14 cellular contexts compared by ENCODE assay signal in genomic region chr16:74025-74424, GRCh38. TPM values are rescaled to one million over a fixed set of nuclear protein-coding genes. Genes with fewer than 3 reads are reported as not detected.
DNase-seq lines count a peak whose midpoint lies in the region; ATAC-seq, FAIRE-seq and TF ChIP-seq lines count a peak whose summit lies in the region.
"Had no signal": no experiment of that assay in that cellular context is flagged by ENCODE, and none has a peak within 500 bp of the region (broad histone marks: within the 10 kb centered on the region; RNA-seq: fewer than 3 reads in every experiment).

No MANE protein-coding gene starts in this region.

- H3K4me3 ChIP-seq in HepG2 (replicated peaks in 1 of 3; ENCODE audit: insufficient read depth in 1 of 3, low read depth in 2 of 3, low read length in 3 of 3), result peak overlapping the region in 1 of 3 experiments; percentile 35; a peak in 1 of 6 replicates
- H3K4me3 ChIP-seq in upper lobe of left lung, result no peak overlapping the region

- H3K9me3 ChIP-seq in HepG2 (ENCODE audit: low read length) (no peaks in the 10 kb centered on the region), upper lobe of left lung (no peaks in the 10 kb centered on the region)

- H4K20me1 ChIP-seq in HepG2 (ENCODE audit: insufficient read depth, low read length), result 0 out of 2 replicates have a peak, but pooled peaks cover 5% of the 10 kb centered on the region

- no peak for ATAC-seq in HepG2
- no peak for ATAC-seq in upper lobe of left lung (ENCODE audit: low FRiP score in 2 of 2)
- ATAC-seq in HG03039 (IDR thresholded peaks at IDR 0.05; ENCODE audit: unreplicated experiment), result no peak
- ATAC-seq: SK-N-SH treated with all-trans-retinoic acid at 6 μM for 48 hours had no signal

- no peaks in the 10 kb centered on the region for H3K79me2 ChIP-seq in HepG2 (ENCODE audit: insufficient read depth, low read length)

- in situ Hi-C loops in HepG2 (cut with HindIII; ENCODE audit: extremely low pct_ligation_motif_present, low pct_unique_long_range_greater_than_20kb), result no loop called here

- no CpG with 5 or more reads among the region's 6 CpGs for WGBS in HepG2 (ENCODE audit: low lambda C conversion rate)
- WGBS in upper lobe of left lung, 2 donors, result 75% methylated on average over 6 of the region's 6 CpGs; no CpG with 5 or more reads in 1 of the 2 donors

- DNase-seq in HepG2 (ENCODE audit: low spot score) (no peak), upper lobe of left lung (no peak), KG1 (lab: John Stamatoyannopoulos, UW) (no peak), GM12891 (ENCODE audit: insufficient read length, low spot score) (no peak)
- DNase-seq: activated CD4-positive, CD25-positive, alpha-beta regulatory T cell; activated T-cell treated with anti-CD3 and anti-CD28 coated beads, Interleukin-2, amount 50 U/mL, for 1 hour; effector memory CD4-positive, alpha-beta T cell; GDM1; NCI-H2029; stimulated activated naive CD4-positive, alpha-beta T cell treated with Interleukin-2 at 50 U/mL for 16 hours had no signal

- TF ChIP-seq EP300 in HepG2 (IDR thresholded peaks at IDR 0.05; ENCODE audit: low read depth in 2 of 2, low read length in 2 of 2) (no peak), HepG2 (CRISPR knock-in tag; IDR thresholded peaks at IDR 0.05; ENCODE audit: borderline replicate concordance) (no peak), upper lobe of left lung (IDR thresholded peaks at IDR 0.05) (no peak)

- no TSS peak for BruUV-seq in HepG2 (replicated peaks; lab: Mats Ljungman, UMichigan)

- H3K27ac ChIP-seq in cingulate gyrus (ENCODE audit: low read depth, low read length) (peak overlapping the region; percentile 29), HepG2 (ENCODE audit: extremely low read length, insufficient read depth, low read length) (no peak overlapping the region), upper lobe of left lung (peak overlapping the region; percentile 87 to 98 (median 96))

- H3K36me3 ChIP-seq in HepG2 (replicated peaks in 1 of 2; ENCODE audit: control insufficient read depth in 1 of 2, insufficient read depth in 2 of 2, low read length in 2 of 2) (no peaks in the 10 kb centered on the region), upper lobe of left lung (no peaks in the 10 kb centered on the region)

- no peak overlapping the region for H3K9ac ChIP-seq in HepG2 (ENCODE audit: insufficient read depth, low read depth, low read length)

- POLR2A ChIA-PET in HepG2 (lab: Yijun Ruan, JAX), result interaction anchor here (2.6 kb wide), 1 partner anchor 21 kb away, joined by 12 read pairs; the partner anchor contains the start of genes POLR3K and SNRNP25

- no peak for TF ChIP-seq RAD21 in HepG2 (CRISPR knock-in tag; IDR thresholded peaks at IDR 0.05)

- no peak for TF ChIP-seq CTCF in HepG2 (CRISPR knock-in tag; IDR thresholded peaks at IDR 0.05)
- TF ChIP-seq CTCF in upper lobe of left lung (IDR thresholded peaks at IDR 0.05), result no peak

- intact Hi-C loops in HepG2 (cut with micrococcal nuclease; ENCODE audit: unreplicated experiment), result no loop called here

- H3K4me1 ChIP-seq in HepG2 (ENCODE audit: insufficient read depth, low read length), result peaks cover 78% of the 10 kb centered on the region
- H3K4me1 ChIP-seq in upper lobe of left lung, result peaks cover 65 to 84% (median 68%) of the 10 kb centered on the region in 4 donors

- CTCF ChIA-PET in HepG2 (lab: Yijun Ruan, JAX; ENCODE audit: low intra/inter-chr PET ratio, low total read pairs), result no interaction called here

- TF ChIP-seq POLR2A in HepG2 (IDR thresholded peaks at IDR 0.05; ENCODE audit: insufficient read depth in 1 of 2, low read depth in 2 of 2, low read length in 2 of 2) (no peak), upper lobe of left lung (IDR thresholded peaks at IDR 0.05) (no peak), GM12891 (IDR thresholded peaks at IDR 0.05; ENCODE audit: low read depth, low read length) (no peak)

- H2AFZ ChIP-seq in HepG2 (ENCODE audit: low read length), result no peak overlapping the region

- H3K27me3 ChIP-seq in HepG2 (ENCODE audit: control insufficient read depth in 1 of 2, insufficient read depth in 2 of 2, low read length in 2 of 2) (peaks cover 2 to 8% of the 10 kb centered on the region in 2 experiments; a peak in 2 of 5 replicates), upper lobe of left lung (no peaks in the 10 kb centered on the region)

- H3K4me2 ChIP-seq in HepG2 (ENCODE audit: low read depth, low read length), result peak overlapping the region; percentile 33; the same call in 1 of the 2 replicates

- FAIRE-seq in HepG2 (lab: Jason Lieb, UNC), result no peak
- no peak for FAIRE-seq in GM12891 (lab: Jason Lieb, UNC)

RNA-seq across cellular contexts. Expression of gene RHBDF1, which starts 1.6 kb away (rescaled TPM):
- total RNA-seq in HepG2 (2016; rRNA removed; fragmentation: Illumina TruSeq; extraction: Trizol) (1.8 and 5.4 TPM in 2 replicates), upper lobe of left lung (100 to 1,000 TPM in 1 of 6 donors, 10 to 100 TPM in 5; 24.4 to 110 (median 46.3) TPM)
- 0.81 and 1.8 TPM in 2 replicates for total RNA-seq in HepG2 (2016; cell fraction: cytosol; rRNA removed; fragmentation: Illumina TruSeq; extraction: Trizol; ENCODE audit: low read depth)
- 1.4 and 5.9 TPM in 2 replicates for total RNA-seq in HepG2 (2016; cell fraction: insoluble cytoplasmic fraction; rRNA removed; fragmentation: Illumina TruSeq; extraction: Trizol)
- total RNA-seq in HepG2 (2016; cell fraction: membrane; rRNA removed; fragmentation: Illumina TruSeq; extraction: Trizol), result 0.96 and 1.5 TPM in 2 replicates
- total RNA-seq in HepG2 (2016; cell fraction: nucleus; rRNA removed; fragmentation: Illumina TruSeq; extraction: Trizol), result 6.4 and 8.4 TPM in 2 replicates
- polyA plus RNA-seq in HepG2 (2011; rRNA removed), result 26.9 and 28.1 TPM in 2 replicates
- 8.5 and 9.9 TPM in 2 replicates for polyA plus RNA-seq in HepG2 (2011; cell fraction: cytosol; rRNA removed)
- 199 and 238 TPM in 2 replicates for polyA plus RNA-seq in HepG2 (2011; cell fraction: nucleus; rRNA removed)
- 4.3 and 9.2 TPM in 2 replicates for polyA plus RNA-seq in HepG2 (2012)
- polyA plus RNA-seq in HepG2 (2016; cell fraction: cytosol; fragmentation: Illumina TruSeq; extraction: Trizol; ENCODE audit: low read depth), result 0.72 and 0.88 TPM in 2 replicates
- 1.7 and 2.1 TPM in 2 replicates for polyA plus RNA-seq in HepG2 (2016; cell fraction: insoluble cytoplasmic fraction; fragmentation: Illumina TruSeq; extraction: Trizol; ENCODE audit: low read depth)
- polyA plus RNA-seq in HepG2 (2016; cell fraction: membrane; fragmentation: Illumina TruSeq; extraction: Trizol; ENCODE audit: low read depth), result 1.1 and 1.3 TPM in 2 replicates
- 26.0 and 29.9 TPM in 2 replicates for polyA plus RNA-seq in HepG2 (2016; cell fraction: nucleus; fragmentation: Illumina TruSeq; extraction: Trizol; ENCODE audit: insufficient read depth, low read depth)
- polyA minus RNA-seq in HepG2 (2011; rRNA and poly(A)+ RNA removed; ENCODE audit: low replicate concordance), result 10.2 and 17.2 TPM in 2 replicates
- polyA minus RNA-seq in HepG2 (2011; cell fraction: cytosol; rRNA and poly(A)+ RNA removed), result 4.0 and 4.5 TPM in 2 replicates
- polyA minus RNA-seq in HepG2 (2011; cell fraction: nucleus; rRNA and poly(A)+ RNA removed), result 18.3 and 18.5 TPM in 2 replicates
- 3.3 TPM for polyA plus RNA-seq in GM12891 (2012; ENCODE audit: low read depth, missing spikeins)
- total RNA-seq: CD4-positive, alpha-beta memory T cell had no signal
- polyA plus RNA-seq: CD4-positive, alpha-beta memory T cell had no signal

RNA-seq across cellular contexts. Expression of gene MPG, which starts 4.0 kb away (rescaled TPM):
- total RNA-seq in HepG2 (2016; rRNA removed; fragmentation: Illumina TruSeq; extraction: Trizol) (56.4 and 62.5 TPM in 2 replicates), upper lobe of left lung (10 to 100 TPM; 52.6 to 99.0 (median 71.7) TPM)
- total RNA-seq in HepG2 (2016; cell fraction: cytosol; rRNA removed; fragmentation: Illumina TruSeq; extraction: Trizol; ENCODE audit: low read depth), result 46.3 and 53.1 TPM in 2 replicates
- total RNA-seq in HepG2 (2016; cell fraction: insoluble cytoplasmic fraction; rRNA removed; fragmentation: Illumina TruSeq; extraction: Trizol), result 55.9 and 64.7 TPM in 2 replicates
- total RNA-seq in HepG2 (2016; cell fraction: membrane; rRNA removed; fragmentation: Illumina TruSeq; extraction: Trizol), result 57.4 and 76.0 TPM in 2 replicates
- 33.2 and 35.5 TPM in 2 replicates for total RNA-seq in HepG2 (2016; cell fraction: nucleus; rRNA removed; fragmentation: Illumina TruSeq; extraction: Trizol)
- polyA plus RNA-seq in HepG2 (2011; rRNA removed), result 59.1 and 74.2 TPM in 2 replicates
- polyA plus RNA-seq in HepG2 (2011; cell fraction: cytosol; rRNA removed), result 62.1 and 108 TPM in 2 replicates
- polyA plus RNA-seq in HepG2 (2011; cell fraction: nucleus; rRNA removed), result 58.8 and 62.5 TPM in 2 replicates
- 30.3 and 43.2 TPM in 2 replicates for polyA plus RNA-seq in HepG2 (2012)
- polyA plus RNA-seq in HepG2 (2016; cell fraction: cytosol; fragmentation: Illumina TruSeq; extraction: Trizol; ENCODE audit: low read depth), result 53.6 and 59.3 TPM in 2 replicates
- 53.6 and 58.3 TPM in 2 replicates for polyA plus RNA-seq in HepG2 (2016; cell fraction: insoluble cytoplasmic fraction; fragmentation: Illumina TruSeq; extraction: Trizol; ENCODE audit: low read depth)
- 56.7 and 61.4 TPM in 2 replicates for polyA plus RNA-seq in HepG2 (2016; cell fraction: membrane; fragmentation: Illumina TruSeq; extraction: Trizol; ENCODE audit: low read depth)
- polyA plus RNA-seq in HepG2 (2016; cell fraction: nucleus; fragmentation: Illumina TruSeq; extraction: Trizol; ENCODE audit: insufficient read depth, low read depth), result 53.3 and 60.6 TPM in 2 replicates
- polyA minus RNA-seq in HepG2 (2011; rRNA and poly(A)+ RNA removed; ENCODE audit: low replicate concordance), result 22.4 and 34.8 TPM in 2 replicates
- 27.0 and 35.2 TPM in 2 replicates for polyA minus RNA-seq in HepG2 (2011; cell fraction: cytosol; rRNA and poly(A)+ RNA removed)
- 5.8 and 10.3 TPM in 2 replicates for polyA minus RNA-seq in HepG2 (2011; cell fraction: nucleus; rRNA and poly(A)+ RNA removed)
- 59.5 TPM for polyA plus RNA-seq in GM12891 (2012; ENCODE audit: low read depth, missing spikeins)

RNA-seq across cellular contexts. Expression of gene SNRNP25, which starts 20.4 kb away (rescaled TPM):
- 97.4 and 103 TPM in 2 replicates for total RNA-seq in HepG2 (2016; rRNA removed; fragmentation: Illumina TruSeq; extraction: Trizol)
- total RNA-seq in HepG2 (2016; cell fraction: cytosol; rRNA removed; fragmentation: Illumina TruSeq; extraction: Trizol; ENCODE audit: low read depth), result 131 and 159 TPM in 2 replicates
- total RNA-seq in HepG2 (2016; cell fraction: insoluble cytoplasmic fraction; rRNA removed; fragmentation: Illumina TruSeq; extraction: Trizol), result 98.3 and 99.2 TPM in 2 replicates
- total RNA-seq in HepG2 (2016; cell fraction: membrane; rRNA removed; fragmentation: Illumina TruSeq; extraction: Trizol), result 209 and 211 TPM in 2 replicates
- 35.7 and 35.9 TPM in 2 replicates for total RNA-seq in HepG2 (2016; cell fraction: nucleus; rRNA removed; fragmentation: Illumina TruSeq; extraction: Trizol)
- 26.5 and 34.1 TPM in 2 replicates for polyA plus RNA-seq in HepG2 (2011; rRNA removed)
- polyA plus RNA-seq in HepG2 (2011; cell fraction: cytosol; rRNA removed), result 30.0 and 42.1 TPM in 2 replicates
- polyA plus RNA-seq in HepG2 (2011; cell fraction: nucleus; rRNA removed), result 14.5 and 15.2 TPM in 2 replicates
- polyA plus RNA-seq in HepG2 (2012), result 20.6 and 26.4 TPM in 2 replicates
- polyA plus RNA-seq in HepG2 (2016; cell fraction: cytosol; fragmentation: Illumina TruSeq; extraction: Trizol; ENCODE audit: low read depth), result 174 and 209 TPM in 2 replicates
- polyA plus RNA-seq in HepG2 (2016; cell fraction: insoluble cytoplasmic fraction; fragmentation: Illumina TruSeq; extraction: Trizol; ENCODE audit: low read depth), result 104 and 113 TPM in 2 replicates
- polyA plus RNA-seq in HepG2 (2016; cell fraction: membrane; fragmentation: Illumina TruSeq; extraction: Trizol; ENCODE audit: low read depth), result 222 and 223 TPM in 2 replicates
- polyA plus RNA-seq in HepG2 (2016; cell fraction: nucleus; fragmentation: Illumina TruSeq; extraction: Trizol; ENCODE audit: insufficient read depth, low read depth), result 66.9 and 75.9 TPM in 2 replicates
- 12.7 and 34.1 TPM in 2 replicates for polyA minus RNA-seq in HepG2 (2011; rRNA and poly(A)+ RNA removed; ENCODE audit: low replicate concordance)
- 4.7 and 7.8 TPM in 2 replicates for polyA minus RNA-seq in HepG2 (2011; cell fraction: cytosol; rRNA and poly(A)+ RNA removed)
- 7.2 and 9.5 TPM in 2 replicates for polyA minus RNA-seq in HepG2 (2011; cell fraction: nucleus; rRNA and poly(A)+ RNA removed)
- total RNA-seq in upper lobe of left lung, result 10 to 100 TPM in 5 of 6 donors, 1 to 10 TPM in 1; 6.9 to 26.2 (median 16.0) TPM
- 60.0 TPM for polyA plus RNA-seq in GM12891 (2012; ENCODE audit: low read depth, missing spikeins)

RNA-seq across cellular contexts. Expression of gene POLR3K, which starts 20.6 kb away (rescaled TPM):
- total RNA-seq in HepG2 (2016; rRNA removed; fragmentation: Illumina TruSeq; extraction: Trizol), result 18.8 and 22.4 TPM in 2 replicates
- 10.0 and 10.3 TPM in 2 replicates for total RNA-seq in HepG2 (2016; cell fraction: cytosol; rRNA removed; fragmentation: Illumina TruSeq; extraction: Trizol; ENCODE audit: low read depth)
- 19.8 and 23.7 TPM in 2 replicates for total RNA-seq in HepG2 (2016; cell fraction: insoluble cytoplasmic fraction; rRNA removed; fragmentation: Illumina TruSeq; extraction: Trizol)
- 11.2 and 12.8 TPM in 2 replicates for total RNA-seq in HepG2 (2016; cell fraction: membrane; rRNA removed; fragmentation: Illumina TruSeq; extraction: Trizol)
- total RNA-seq in HepG2 (2016; cell fraction: nucleus; rRNA removed; fragmentation: Illumina TruSeq; extraction: Trizol), result 8.8 and 11.3 TPM in 2 replicates
- 14.8 TPM in 2 replicates for polyA plus RNA-seq in HepG2 (2011; rRNA removed)
- polyA plus RNA-seq in HepG2 (2011; cell fraction: cytosol; rRNA removed), result 22.5 and 26.6 TPM in 2 replicates
- polyA plus RNA-seq in HepG2 (2011; cell fraction: nucleus; rRNA removed), result 10.5 and 11.1 TPM in 2 replicates
- 14.3 and 17.5 TPM in 2 replicates for polyA plus RNA-seq in HepG2 (2012)
- 9.1 and 9.8 TPM in 2 replicates for polyA plus RNA-seq in HepG2 (2016; cell fraction: cytosol; fragmentation: Illumina TruSeq; extraction: Trizol; ENCODE audit: low read depth)
- polyA plus RNA-seq in HepG2 (2016; cell fraction: insoluble cytoplasmic fraction; fragmentation: Illumina TruSeq; extraction: Trizol; ENCODE audit: low read depth), result 34.2 and 38.7 TPM in 2 replicates
- polyA plus RNA-seq in HepG2 (2016; cell fraction: membrane; fragmentation: Illumina TruSeq; extraction: Trizol; ENCODE audit: low read depth), result 11.8 and 11.9 TPM in 2 replicates
- polyA plus RNA-seq in HepG2 (2016; cell fraction: nucleus; fragmentation: Illumina TruSeq; extraction: Trizol; ENCODE audit: insufficient read depth, low read depth), result 18.2 and 22.9 TPM in 2 replicates
- polyA minus RNA-seq in HepG2 (2011; rRNA and poly(A)+ RNA removed; ENCODE audit: low replicate concordance), result 15.9 and 48.0 TPM in 2 replicates
- polyA minus RNA-seq in HepG2 (2011; cell fraction: cytosol; rRNA and poly(A)+ RNA removed), result 5.5 and 7.7 TPM in 2 replicates
- 8.8 and 10.9 TPM in 2 replicates for polyA minus RNA-seq in HepG2 (2011; cell fraction: nucleus; rRNA and poly(A)+ RNA removed)
- 10 to 100 TPM in 2 of 6 donors, 1 to 10 TPM in 4; 4.2 to 15.7 (median 6.6) TPM for total RNA-seq in upper lobe of left lung
- polyA plus RNA-seq in GM12891 (2012; ENCODE audit: low read depth, missing spikeins), result 36.8 TPM
